Comparison of ENCODE assay signal across 8 cellular contexts in genomic region chr4:81052119-81053068, GRCh38. TPM values are rescaled to one million over a fixed set of nuclear protein-coding genes. Genes with fewer than 3 reads are reported as not detected.
DNase-seq lines count a peak whose midpoint lies in the region; ATAC-seq, FAIRE-seq and TF ChIP-seq lines count a peak whose summit lies in the region.

No MANE protein-coding gene starts in this region.

- TF ChIP-seq CTCF in D721Med (IDR thresholded peaks at IDR 0.05; ENCODE audit: insufficient read depth, missing control alignments) = peak; percentile 77

- peak; percentile 94 for ATAC-seq in GM19035 (IDR thresholded peaks at IDR 0.05; ENCODE audit: unreplicated experiment)
- ATAC-seq in HG03108 (IDR thresholded peaks at IDR 0.05; ENCODE audit: unreplicated experiment) = peak; percentile 99

- no peak for DNase-seq in D721Med (ENCODE audit: insufficient read length, low spot score)
- DNase-seq in NCI-H774 (lab: John Stamatoyannopoulos, UW) = peak; percentile 22
- peak; percentile 24 for DNase-seq in activated T-cell treated with anti-CD3 and anti-CD28 coated beads for 48 hours (ENCODE audit: low read depth)
- DNase-seq in globus pallidus (ENCODE audit: low spot score) = peak; percentile 31
- DNase-seq in pulmonary artery endothelial cell (ENCODE audit: low read depth, low spot score) = peak; percentile 11
- no peak for DNase-seq in epidermal melanocyte (ENCODE audit: insufficient read length, low spot score)

- peak; percentile 38 for FAIRE-seq in D721Med (lab: Jason Lieb, UNC)

RNA-seq across cellular contexts. Expression of gene BMP3, which starts 21.9 kb away (rescaled TPM):
- total RNA-seq in pulmonary artery endothelial cell = not detected in 2 replicates

Comparison
In these comparisons a context has a peak if more than half of its experiments do, and no peak if none do; other contexts are left out.
1. DNase-seq: peak in NCI-H774 (single experiment), activated T-cell treated with anti-CD3 and anti-CD28 coated beads for 48 hours (single experiment), globus pallidus (single experiment) and pulmonary artery endothelial cell (single experiment); none in D721Med (single experiment) and epidermal melanocyte (single experiment).